Comparison of ENCODE assay signal across 18 cellular contexts in the genomic region with DNA sequence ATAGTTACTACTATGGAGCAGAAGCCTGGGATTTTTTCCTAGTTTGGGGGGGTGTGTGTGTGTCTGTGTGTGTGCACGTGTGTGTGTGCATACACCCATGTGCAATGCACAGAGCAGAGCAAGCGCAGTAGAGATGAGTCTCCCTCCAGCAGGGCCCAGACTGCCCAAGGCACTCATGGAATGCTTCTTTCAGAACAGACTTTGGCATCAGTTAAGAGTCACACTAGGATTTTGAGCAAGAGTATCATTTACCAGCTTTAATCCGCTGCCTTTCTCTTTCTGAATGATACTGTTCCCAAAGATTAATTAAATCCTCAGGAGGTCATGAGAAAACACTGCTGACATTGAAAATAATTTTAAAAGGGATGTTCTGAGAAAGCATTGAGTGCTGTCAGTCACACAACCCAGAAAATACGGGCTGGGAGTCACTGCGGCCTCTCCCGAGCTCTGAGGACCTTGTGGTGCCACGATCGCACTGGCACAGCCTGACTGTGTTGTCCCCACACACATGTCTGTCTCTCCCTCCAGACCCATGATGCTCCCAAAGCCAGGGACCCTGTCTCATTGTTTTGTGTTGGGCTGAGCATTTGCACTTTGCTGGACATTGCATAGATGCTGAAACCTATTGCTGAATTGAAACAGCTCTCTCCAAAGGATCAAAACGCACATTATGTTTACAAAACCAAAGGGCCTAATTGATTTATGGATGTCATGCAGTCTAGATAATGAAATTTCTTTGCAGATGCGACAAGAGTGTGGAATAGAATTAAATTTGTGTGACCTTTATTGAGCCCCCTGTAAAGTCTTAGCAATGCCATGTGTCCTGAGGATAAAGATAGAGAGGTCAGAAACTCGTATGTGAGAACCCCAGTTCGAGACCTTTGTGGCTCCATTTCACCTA. TPM values are rescaled to one million over a fixed set of nuclear protein-coding genes. Genes with fewer than 3 reads are reported as not detected.
A peak's percentile ranks its signal among the peaks of the same experiment; 100 is the strongest.
DNase-seq lines count a peak whose midpoint lies in the region; ATAC-seq lines count a peak whose summit lies in the region.
"Had no signal": no experiment of that assay in that cellular context is flagged by ENCODE, and none has a peak within 500 bp of the region (broad histone marks: within the 10 kb centered on the region; RNA-seq: fewer than 3 reads in every experiment).

No MANE protein-coding gene starts in this region.

- no peak for ATAC-seq in GM18498 (IDR thresholded peaks at IDR 0.05; ENCODE audit: unreplicated experiment)

- DNase-seq in AG20443 (ENCODE audit: low spot score) (peak; percentile 56), SK-N-DZ (ENCODE audit: low spot score) (peak; percentile 62), fibroblast of gingiva (ENCODE audit: low read depth) (peak; percentile 87), pons (ENCODE audit: low spot score) (peak; percentile 8), NCI-H446 treated with DMSO at 0.1 percent for 48 hours (lab: John Stamatoyannopoulos, UW) (no peak), GM19238 (ENCODE audit: insufficient read length, low spot score) (no peak), ecto neural progenitor cell (ENCODE audit: low spot score) (no peak)
- DNase-seq: Calu3; CD4-positive, CD25-positive, alpha-beta regulatory T cell; DMS79; KG1; NCI-H1105 treated with DMSO at 0.1 percent for 48 hours; NCI-H187; NCI-H446; NCI-H774; Peyer's patch; SHP77 treated with DMSO at 0.1 percent for 48 hours had no signal

RNA-seq across cellular contexts. Expression of a gene that starts 54.7 kb away (rescaled TPM):
- polyA plus RNA-seq in SK-N-DZ (2014; cell fraction: cytosol; rRNA removed) = 45.8 and 50.9 TPM in 2 replicates
- 49.9 and 57.5 TPM in 2 replicates for polyA plus RNA-seq in SK-N-DZ (2014; cell fraction: nucleus; rRNA removed)

Comparison
In these comparisons a context has a peak if more than half of its experiments do, and no peak if none do; other contexts are left out.
1. DNase-seq: peak in AG20443 (single experiment), SK-N-DZ (single experiment), fibroblast of gingiva (single experiment) and pons (single experiment); none in NCI-H446 treated with DMSO at 0.1 percent for 48 hours (single experiment), GM19238 (single experiment) and ecto neural progenitor cell (single experiment).